In the genomic region with DNA sequence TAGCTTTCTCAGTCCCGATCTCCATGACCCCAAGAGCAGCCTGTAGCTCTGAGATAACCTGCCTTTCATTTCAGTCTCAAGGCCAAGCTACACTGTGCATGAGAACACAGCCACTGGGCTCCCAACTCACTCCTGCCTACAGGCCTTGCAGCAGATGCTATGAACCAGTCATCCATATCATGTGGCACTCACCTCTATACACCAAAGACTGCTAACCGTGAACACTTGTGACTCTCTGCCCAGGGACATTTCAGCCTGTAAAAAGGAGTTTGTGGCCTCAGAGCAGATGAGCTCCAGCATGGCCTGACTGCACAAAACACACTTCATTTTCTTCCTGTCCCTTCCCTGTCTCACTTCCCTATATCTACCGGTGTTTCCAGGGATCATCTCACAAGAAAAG, we compare ENCODE assay signal across 10 cellular contexts. TPM values are rescaled to one million over a fixed set of nuclear protein-coding genes. Genes with fewer than 3 reads are reported as not detected.
DNase-seq lines count a peak whose midpoint lies in the region; ATAC-seq, FAIRE-seq and TF ChIP-seq lines count a peak whose summit lies in the region.
"Had no signal": no experiment of that assay in that cellular context is flagged by ENCODE, and none has a peak within 500 bp of the region (broad histone marks: within the 10 kb centered on the region; RNA-seq: fewer than 3 reads in every experiment).

No MANE protein-coding gene starts in this region.

- peaks cover 15% of the 10 kb centered on the region for H3K4me1 Mint-ChIP-seq in activated T-helper 17 cell treated with anti-CD3 and anti-CD28 coated beads, Interleukin-2, amount 50 U/mL, for 72 hours

- H3K27me3 ChIP-seq in right atrium auricular region = no peaks in the 10 kb centered on the region

- no peak overlapping the region for H3K27ac Mint-ChIP-seq in activated T-helper 17 cell treated with anti-CD3 and anti-CD28 coated beads, Interleukin-2, amount 50 U/mL, for 72 hours

- no peaks in the 10 kb centered on the region for H3K36me3 ChIP-seq in right atrium auricular region

- no peaks in the 10 kb centered on the region for H3K36me3 Mint-ChIP-seq in activated T-helper 17 cell treated with anti-CD3 and anti-CD28 coated beads, Interleukin-2, amount 50 U/mL, for 72 hours (ENCODE audit: low read depth)

- H3K27me3 Mint-ChIP-seq in activated T-helper 17 cell treated with anti-CD3 and anti-CD28 coated beads, Interleukin-2, amount 50 U/mL, for 72 hours = no peaks in the 10 kb centered on the region

- peaks cover 0 to 19% of the 10 kb centered on the region in 2 donors for H3K9me3 ChIP-seq in right atrium auricular region

- peak; percentile 73 for FAIRE-seq in GM12892 (lab: Jason Lieb, UNC)

- H3K27ac ChIP-seq in right atrium auricular region = no peak overlapping the region

- no peak for DNase-seq in GM12892 (ENCODE audit: insufficient read length)
- no peak for DNase-seq in right atrium auricular region (ENCODE audit: low spot score)
- no peak for DNase-seq in stimulated activated CD4-positive, alpha-beta T cell treated with anti-CD3 and anti-CD28 coated beads, Interleukin-2, amount 100 ng/mL, for 48 hours
- no peak for DNase-seq in T1000 (lab: John Stamatoyannopoulos, UW)
- no peak for DNase-seq in NCI-H2227 (lab: John Stamatoyannopoulos, UW; ENCODE audit: unreplicated experiment)

- TF ChIP-seq POLR2A in GM12892 (IDR thresholded peaks at IDR 0.05; ENCODE audit: low read depth, low read length) = no peak

- no peaks in the 10 kb centered on the region for H3K9me3 Mint-ChIP-seq in activated T-helper 17 cell treated with anti-CD3 and anti-CD28 coated beads, Interleukin-2, amount 50 U/mL, for 72 hours

- H3K4me3 ChIP-seq in right atrium auricular region = no peak overlapping the region
- H3K4me3 ChIP-seq: lung had no signal

- no peak for TF ChIP-seq CTCF in right atrium auricular region (IDR thresholded peaks at IDR 0.05)

- H3K4me1 ChIP-seq in right atrium auricular region = no peaks in the 10 kb centered on the region

- peak; percentile 46 for ATAC-seq in GM19452 (IDR thresholded peaks at IDR 0.05; ENCODE audit: unreplicated experiment)
- peak; percentile 46 for ATAC-seq in HG03097 (IDR thresholded peaks at IDR 0.05; ENCODE audit: low FRiP score, unreplicated experiment)
- ATAC-seq in activated T-helper 17 cell treated with anti-CD3 and anti-CD28 coated beads, Interleukin-2, amount 50 U/mL, for 72 hours (replicated peaks) = peak; percentile 46

- no peak overlapping the region for H3K4me3 Mint-ChIP-seq in activated T-helper 17 cell treated with anti-CD3 and anti-CD28 coated beads, Interleukin-2, amount 50 U/mL, for 72 hours

RNA-seq across cellular contexts. Expression of a gene that starts 56.9 kb away (rescaled TPM):
- polyA plus RNA-seq in GM12892 (2012; ENCODE audit: missing spikeins) = not detected
- total RNA-seq in activated T-helper 17 cell treated with anti-CD3 and anti-CD28 coated beads, Interleukin-2, amount 50 U/mL, for 72 hours = not detected
- 1 to 10 TPM in 1 of 2 donors, not detected in 1; 5.0 TPM for total RNA-seq in right atrium auricular region
- total RNA-seq: lung, posterior vena cava had no signal
- polyA plus RNA-seq: lung had no signal
